Comparison of ENCODE assay signal across 17 cellular contexts in the genomic region with DNA sequence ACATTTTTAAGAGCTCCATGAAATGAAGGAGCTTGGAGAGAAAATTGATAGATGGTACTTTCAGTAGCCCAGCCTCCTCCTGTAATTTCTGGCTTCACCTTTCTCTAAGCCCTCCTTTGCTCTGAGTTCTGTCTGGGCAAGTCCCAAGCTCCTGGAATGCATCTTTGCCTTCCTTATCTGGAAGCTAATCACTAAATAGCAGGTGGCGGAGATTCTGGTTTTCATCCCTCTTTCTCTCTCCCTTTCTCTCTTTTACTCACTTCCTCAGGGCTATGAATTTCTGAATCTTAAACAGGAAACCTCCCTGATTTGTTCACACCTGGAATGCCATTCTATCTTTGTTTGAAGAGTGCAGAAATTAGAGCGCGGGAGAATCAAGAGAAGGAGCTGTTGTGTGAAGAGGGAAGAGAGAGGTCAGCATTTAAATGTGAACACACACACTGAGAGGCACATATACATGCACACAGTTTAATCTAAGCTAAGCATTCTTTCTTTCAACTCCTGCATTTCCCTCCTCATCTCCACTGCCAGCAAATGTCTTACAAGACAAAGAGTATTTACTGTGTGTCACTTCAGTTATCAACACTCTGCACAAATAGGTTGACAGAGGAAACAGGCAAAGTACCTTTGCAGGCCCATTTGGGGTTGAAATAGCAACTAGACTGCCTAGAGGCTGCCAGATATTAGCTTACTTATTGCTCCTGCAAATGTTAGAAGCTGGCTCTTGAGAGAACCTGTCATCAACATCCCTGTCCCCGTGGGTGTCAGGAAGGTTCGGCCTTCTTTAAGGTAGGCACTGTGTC.
DNase-seq lines count a peak whose midpoint lies in the region; ATAC-seq and TF ChIP-seq lines count a peak whose summit lies in the region.
"Had no signal": no experiment of that assay in that cellular context is flagged by ENCODE, and none has a peak within 500 bp of the region (broad histone marks: within the 10 kb centered on the region; RNA-seq: fewer than 3 reads in every experiment).

No MANE protein-coding gene starts in this region.

- H3K4me3 ChIP-seq in epithelial cell of esophagus (ENCODE audit: low read length), result peak overlapping the region; percentile 33
- H3K4me3 ChIP-seq in SJCRH30, result no peak overlapping the region
- no peak overlapping the region for H3K4me3 ChIP-seq in upper lobe of right lung
- H3K4me3 ChIP-seq: stomach had no signal

- TF ChIP-seq CTCF in epithelial cell of esophagus (IDR thresholded peaks at IDR 0.05; ENCODE audit: insufficient read depth, low read depth, low read length, missing control alignments) (no peak), neural crest cell (conservative IDR thresholded peaks at IDR 0.05) (no peak), upper lobe of right lung (IDR thresholded peaks at IDR 0.05) (no peak)

- no peak overlapping the region for H3K4me3 Mint-ChIP-seq in neural crest cell
- H3K4me3 Mint-ChIP-seq: nephron, T-cell had no signal

- H3K9me3 ChIP-seq in ES-I3 (ENCODE audit: control insufficient read depth, insufficient read depth, low read length) (no peaks in the 10 kb centered on the region), SJCRH30 (replicated peaks) (no peaks in the 10 kb centered on the region), upper lobe of right lung (no peaks in the 10 kb centered on the region)
- H3K9me3 ChIP-seq: stomach had no signal

- H3K27me3 ChIP-seq in SJCRH30 (no peaks in the 10 kb centered on the region), upper lobe of right lung (no peaks in the 10 kb centered on the region)

- DNase-seq in NCI-H226 (peak; percentile 38), epithelial cell of esophagus (ENCODE audit: low read depth) (peak; percentile 86), neural crest cell (ENCODE audit: low read depth, low spot score) (no peak), NAMALWA (ENCODE audit: low spot score) (no peak), SJCRH30 (no peak), upper lobe of right lung (no peak)
- DNase-seq in activated naive CD4-positive, alpha-beta T cell (lab: John Stamatoyannopoulos, UW), result no peak
- DNase-seq: activated effector memory CD4-positive, alpha-beta T cell treated with anti-CD3 and anti-CD28 coated beads, Interleukin-2, amount 50 U/mL, for 16 hours; amygdala; GDM1; NCI-H187; NCI-H526 treated with DMSO at 0.1 percent for 48 hours; stomach; T-cell; WERI-Rb-1 had no signal

- ATAC-seq in upper lobe of right lung, result no peak
- ATAC-seq: T-cell had no signal

- H3K36me3 Mint-ChIP-seq in neural crest cell (ENCODE audit: low read depth), result no peaks in the 10 kb centered on the region
- H3K36me3 Mint-ChIP-seq: T-cell had no signal

- peak overlapping the region; percentile 10 for H3K27ac Mint-ChIP-seq in neural crest cell (ENCODE audit: unreplicated experiment)
- H3K27ac Mint-ChIP-seq: nephron, T-cell had no signal

- H3K9me3 Mint-ChIP-seq in neural crest cell, result peaks cover under 1% of the 10 kb centered on the region
- H3K9me3 Mint-ChIP-seq: nephron had no signal

- H3K27ac ChIP-seq in SJCRH30 (no peak overlapping the region), upper lobe of right lung (no peak overlapping the region)
- H3K27ac ChIP-seq: stomach, WERI-Rb-1 had no signal

- no peaks in the 10 kb centered on the region for H3K36me3 ChIP-seq in ES-I3 (ENCODE audit: insufficient read depth, low read length)
- H3K36me3 ChIP-seq in SJCRH30, result no peaks in the 10 kb centered on the region
- H3K36me3 ChIP-seq in upper lobe of right lung, result no peaks in the 10 kb centered on the region
- H3K36me3 ChIP-seq: stomach, WERI-Rb-1 had no signal

- H3K27me3 Mint-ChIP-seq in neural crest cell (ENCODE audit: low read depth), result no peaks in the 10 kb centered on the region

- intact Hi-C loops in upper lobe of right lung (cut with DNase I), result no loop called here

- 0 out of 2 replicates have a peak overlapping the region, but pooled peaks have one; percentile 9 for H3K9ac ChIP-seq in ES-I3 (ENCODE audit: low read depth, low read length)

- H3K4me1 Mint-ChIP-seq in neural crest cell, result peaks cover 27% of the 10 kb centered on the region
- H3K4me1 Mint-ChIP-seq: nephron, T-cell had no signal

- H3K4me1 ChIP-seq in ES-I3 (ENCODE audit: insufficient read depth, low read length), result peaks cover 53% of the 10 kb centered on the region
- H3K4me1 ChIP-seq in SJCRH30, result peaks cover 4% of the 10 kb centered on the region
- H3K4me1 ChIP-seq in upper lobe of right lung, result no peaks in the 10 kb centered on the region
- H3K4me1 ChIP-seq: stomach had no signal

Comparison
In these comparisons a context has a peak if more than half of its experiments do, and no peak if none do; other contexts are left out.
1. DNase-seq: peak in NCI-H226 (single experiment) and epithelial cell of esophagus (single experiment); none in neural crest cell (single experiment), activated naive CD4-positive, alpha-beta T cell (0 of 4), NAMALWA (single experiment), SJCRH30 (0 of 2) and upper lobe of right lung (single experiment).